In genomic region chr11:107733518-107733917, GRCh38 we compare ENCODE assay signal across 26 cellular contexts. TPM values are rescaled to one million over a fixed set of nuclear protein-coding genes. Genes with fewer than 3 reads are reported as not detected.
DNase-seq lines count a peak whose midpoint lies in the region; ATAC-seq and TF ChIP-seq lines count a peak whose summit lies in the region.
"Had no signal": no experiment of that assay in that cellular context is flagged by ENCODE, and none has a peak within 500 bp of the region (broad histone marks: within the 10 kb centered on the region; RNA-seq: fewer than 3 reads in every experiment).

No MANE protein-coding gene starts in this region.

- no peak overlapping the region for H3K27ac Mint-ChIP-seq in naive thymus-derived CD4-positive, alpha-beta T cell
- H3K27ac Mint-ChIP-seq: activated CD8-positive, alpha-beta T cell treated with anti-CD3 and anti-CD28 coated beads, Interleukin-2, amount 10 ng/mL, durations not matched to agents 7 days and 5 days; activated naive CD4-positive, alpha-beta T cell treated with anti-CD3 and anti-CD28 coated beads, Interleukin-2, amount 50 U/mL, for 24 hours; brain; T-helper 2 cell treated with Interferon-gamma antibody and Interleukin-4, amounts not matched to agents 5 μg/mL and 100 μg/mL, for 36 hours had no signal

- TF ChIP-seq POLR2A in thyroid gland (IDR thresholded peaks at IDR 0.05), result no peak

- H3K9me3 ChIP-seq in naive thymus-derived CD4-positive, alpha-beta T cell (ENCODE audit: control insufficient read depth in 2 of 3, low read length in 3 of 3), result no peaks in the 10 kb centered on the region
- no peaks in the 10 kb centered on the region for H3K9me3 ChIP-seq in thyroid gland
- H3K9me3 ChIP-seq: BE2C, gastrocnemius medialis, prostate gland had no signal

- no peaks in the 10 kb centered on the region for H3K36me3 ChIP-seq in naive thymus-derived CD4-positive, alpha-beta T cell (ENCODE audit: control insufficient read depth in 2 of 3, insufficient read depth in 3 of 3, low read length in 3 of 3)
- H3K36me3 ChIP-seq in thyroid gland, result no peaks in the 10 kb centered on the region
- H3K36me3 ChIP-seq: BE2C, gastrocnemius medialis, prostate gland had no signal

- POLR2A ChIA-PET in naive thymus-derived CD4-positive, alpha-beta T cell (lab: Charles Lee), result no interaction called here

- H3K9me3 Mint-ChIP-seq in naive thymus-derived CD4-positive, alpha-beta T cell, result peaks cover 0 to 4% (median 0%) of the 10 kb centered on the region in 11 donors
- H3K9me3 Mint-ChIP-seq: activated naive CD4-positive, alpha-beta T cell treated with anti-CD3 and anti-CD28 coated beads, Interleukin-2, amount 50 U/mL, for 24 hours; activated T-cell treated with anti-CD3 and anti-CD28 coated beads, Interleukin-2, amount 50 U/mL, for 4 hours; neural crest cell; T-helper 2 cell treated with Interferon-gamma antibody and Interleukin-4, amounts not matched to agents 5 μg/mL and 100 μg/mL, for 36 hours had no signal

- DNase-seq in fibroblast of gingiva (ENCODE audit: low read depth) (peak; percentile 12), DMS153 treated with DMSO at 0.1 percent for 48 hours (lab: John Stamatoyannopoulos, UW; ENCODE audit: unreplicated experiment) (no peak), thyroid gland (no peak)
- no peak for DNase-seq in naive thymus-derived CD4-positive, alpha-beta T cell
- DNase-seq: activated CD4-positive, CD25-positive, alpha-beta regulatory T cell; activated CD8-positive, alpha-beta T cell treated with anti-CD3 and anti-CD28 coated beads, Interleukin-2, amount 10 ng/mL, durations not matched to agents 7 days and 5 days; activated T-cell treated with anti-CD3 and anti-CD28 coated beads, Interleukin-2, amount 50 U/mL, for 4 hours; BE2C; cortex of kidney; gastrocnemius medialis; Kasumi-1; midbrain; small intestine; stimulated activated CD4-positive, alpha-beta T cell treated with anti-CD3 and anti-CD28 coated beads, Interleukin-4, amount 100 ng/mL, for 24 hours had no signal

- CTCF ChIA-PET in naive thymus-derived CD4-positive, alpha-beta T cell (lab: Charles Lee), result no interaction called here

- H3K36me3 Mint-ChIP-seq in naive thymus-derived CD4-positive, alpha-beta T cell, result no peaks in the 10 kb centered on the region
- H3K36me3 Mint-ChIP-seq: activated naive CD4-positive, alpha-beta T cell treated with anti-CD3 and anti-CD28 coated beads, Interleukin-2, amount 50 U/mL, for 24 hours; brain had no signal

- peak; percentile 83 for ATAC-seq in GM18867 (IDR thresholded peaks at IDR 0.05; ENCODE audit: unreplicated experiment)
- ATAC-seq in GM21447 (IDR thresholded peaks at IDR 0.05; ENCODE audit: unreplicated experiment), result peak; percentile 60
- peak; percentile 62 for ATAC-seq in HG03432 (IDR thresholded peaks at IDR 0.05; ENCODE audit: unreplicated experiment)
- no peak for ATAC-seq in HG02623 (IDR thresholded peaks at IDR 0.05; ENCODE audit: unreplicated experiment)
- ATAC-seq in naive thymus-derived CD4-positive, alpha-beta T cell, result no peak
- ATAC-seq: activated CD8-positive, alpha-beta T cell treated with anti-CD3 and anti-CD28 coated beads, Interleukin-2, amount 10 ng/mL, durations not matched to agents 7 days and 5 days; activated T-cell treated with anti-CD3 and anti-CD28 coated beads, Interleukin-2, amount 50 U/mL, for 4 hours; gastrocnemius medialis; left lobe of liver had no signal

- 90 to 96% methylated on average over 3 of the region's 3 CpGs for WGBS in thyroid gland, 2 donors

- H3K4me1 Mint-ChIP-seq in naive thymus-derived CD4-positive, alpha-beta T cell, result no peaks in the 10 kb centered on the region
- H3K4me1 Mint-ChIP-seq: activated naive CD4-positive, alpha-beta T cell treated with anti-CD3 and anti-CD28 coated beads, Interleukin-2, amount 50 U/mL, for 24 hours; neural crest cell had no signal

- TF ChIP-seq CTCF in thyroid gland (IDR thresholded peaks at IDR 0.05), result no peak

- H3K27me3 Mint-ChIP-seq in naive thymus-derived CD4-positive, alpha-beta T cell, result peaks cover 13 to 34% (median 20%) of the 10 kb centered on the region in 5 donors

- H3K4me1 ChIP-seq in naive thymus-derived CD4-positive, alpha-beta T cell (ENCODE audit: control insufficient read depth in 2 of 2, insufficient read depth in 2 of 2, low read length in 2 of 2), result no peaks in the 10 kb centered on the region
- no peaks in the 10 kb centered on the region for H3K4me1 ChIP-seq in thyroid gland
- H3K4me1 ChIP-seq: BE2C, gastrocnemius medialis, prostate gland had no signal

- H3K27me3 ChIP-seq in naive thymus-derived CD4-positive, alpha-beta T cell (ENCODE audit: control insufficient read depth in 2 of 2, insufficient read depth in 2 of 2, low read length in 2 of 2), result no peaks in the 10 kb centered on the region
- H3K27me3 ChIP-seq in thyroid gland, result no peaks in the 10 kb centered on the region
- H3K27me3 ChIP-seq: gastrocnemius medialis had no signal

- intact Hi-C loops in naive thymus-derived CD4-positive, alpha-beta T cell (cut with micrococcal nuclease), result no loop called here
- intact Hi-C loops in thyroid gland (cut with DNase I), result no loop called here

- H3K4me3 Mint-ChIP-seq in naive thymus-derived CD4-positive, alpha-beta T cell, result no peak overlapping the region
- H3K4me3 Mint-ChIP-seq: activated CD8-positive, alpha-beta T cell treated with anti-CD3 and anti-CD28 coated beads, Interleukin-2, amount 10 ng/mL, durations not matched to agents 7 days and 5 days; activated naive CD4-positive, alpha-beta T cell treated with anti-CD3 and anti-CD28 coated beads, Interleukin-2, amount 50 U/mL, for 24 hours; activated T-cell treated with anti-CD3 and anti-CD28 coated beads, Interleukin-2, amount 50 U/mL, for 4 hours; brain; neural crest cell; T-helper 2 cell treated with Interferon-gamma antibody and Interleukin-4, amounts not matched to agents 5 μg/mL and 100 μg/mL, for 36 hours had no signal

- no peak overlapping the region for H3K27ac ChIP-seq in naive thymus-derived CD4-positive, alpha-beta T cell (ENCODE audit: low read depth, low read length)
- no peak overlapping the region for H3K27ac ChIP-seq in thyroid gland
- H3K27ac ChIP-seq: prostate gland, SK-N-MC had no signal

- H3K4me3 ChIP-seq in naive thymus-derived CD4-positive, alpha-beta T cell (ENCODE audit: low read length), result no peak overlapping the region
- no peak overlapping the region for H3K4me3 ChIP-seq in thyroid gland (replicated peaks in 1 of 3)
- H3K4me3 ChIP-seq: gastrocnemius medialis, prostate gland, SK-N-MC had no signal

RNA-seq across cellular contexts. Expression of gene SLN, which starts 21.7 kb away (rescaled TPM):
- not detected for total RNA-seq in naive thymus-derived CD4-positive, alpha-beta T cell
- polyA plus RNA-seq in naive thymus-derived CD4-positive, alpha-beta T cell, result not detected
- not detected for total RNA-seq in thyroid gland
- total RNA-seq: activated CD8-positive, alpha-beta T cell treated with anti-CD3 and anti-CD28 coated beads, Interleukin-2, amount 10 ng/mL, durations not matched to agents 7 days and 5 days; activated T-cell treated with anti-CD3 and anti-CD28 coated beads, Interleukin-2, amount 50 U/mL, for 4 hours; left lobe of liver; neural crest cell; subcutaneous adipose tissue had no signal

Comparison
In these comparisons a context has a peak if more than half of its experiments do, and no peak if none do; other contexts are left out.
1. ATAC-seq: peak in GM18867 (single experiment), GM21447 (single experiment) and HG03432 (single experiment); none in HG02623 (single experiment) and naive thymus-derived CD4-positive, alpha-beta T cell (single experiment).